23 cellular contexts compared by ENCODE assay signal in the genomic region with DNA sequence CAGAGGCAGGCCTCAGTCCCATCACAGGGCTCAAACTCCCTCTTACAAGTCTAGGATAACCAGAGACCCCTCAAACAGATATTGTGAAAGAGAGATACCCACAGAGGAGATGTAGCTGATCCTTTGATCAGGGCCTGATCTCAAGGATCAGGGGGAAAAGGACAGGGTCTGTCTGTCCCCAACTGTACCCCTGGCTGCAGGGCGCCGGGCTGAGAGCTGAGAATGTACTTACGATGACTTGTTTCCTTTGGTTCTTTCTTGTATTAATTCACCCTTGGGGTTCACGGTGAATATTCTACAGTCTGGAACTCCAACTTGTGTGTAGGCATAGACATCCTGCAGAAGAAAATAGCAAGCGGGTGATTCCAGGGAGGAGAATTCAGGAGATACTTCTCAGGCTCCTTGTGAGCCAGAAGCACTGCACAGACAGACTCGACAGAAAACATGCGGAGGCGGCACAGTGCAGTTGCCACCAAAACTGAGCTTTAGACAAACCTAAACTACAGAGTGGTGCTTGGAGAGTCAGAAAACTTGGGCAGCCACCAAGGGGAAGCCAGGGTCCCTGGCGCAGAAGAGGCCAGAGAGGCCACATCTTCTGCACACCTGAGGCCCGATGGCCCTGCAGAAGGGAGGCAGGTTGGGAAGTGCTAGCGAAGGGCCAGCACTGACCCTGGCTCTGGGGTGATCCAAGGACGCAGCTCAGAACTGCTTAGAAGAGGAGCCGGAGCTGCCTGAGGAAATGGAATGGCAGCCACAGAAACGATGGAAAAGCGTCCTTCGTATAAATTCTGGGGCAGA.
DNase-seq lines count a peak whose midpoint lies in the region; ATAC-seq and TF ChIP-seq lines count a peak whose summit lies in the region.
"Had no signal": no experiment of that assay in that cellular context is flagged by ENCODE, and none has a peak within 500 bp of the region (broad histone marks: within the 10 kb centered on the region; RNA-seq: fewer than 3 reads in every experiment).

No MANE protein-coding gene starts in this region.

- peaks cover 12% of the 10 kb centered on the region for H3K4me1 ChIP-seq in CD8-positive, alpha-beta T cell (ENCODE audit: insufficient read depth, low read length)
- H3K4me1 ChIP-seq: A549, foreskin keratinocyte, SJSA1 had no signal

- peaks cover 14% of the 10 kb centered on the region for H3K4me1 Mint-ChIP-seq in activated CD4-positive, alpha-beta memory T cell treated with anti-CD3 and anti-CD28 coated beads, Interleukin-2, amount 10 ng/mL, durations not matched to agents 7 days and 5 days
- peaks cover 8% of the 10 kb centered on the region for H3K4me1 Mint-ChIP-seq in activated CD4-positive, alpha-beta memory T cell treated with anti-CD3 and anti-CD28 coated beads for 36 hours (ENCODE audit: low read depth)
- H3K4me1 Mint-ChIP-seq in CD8-positive, alpha-beta T cell (ENCODE audit: low read depth) = peaks cover 24% of the 10 kb centered on the region
- peaks cover 21% of the 10 kb centered on the region for H3K4me1 Mint-ChIP-seq in endothelial cell (ENCODE audit: unreplicated experiment)

- no peak overlapping the region for H3K4me3 Mint-ChIP-seq in activated CD4-positive, alpha-beta memory T cell treated with anti-CD3 and anti-CD28 coated beads, Interleukin-2, amount 10 ng/mL, durations not matched to agents 7 days and 5 days
- H3K4me3 Mint-ChIP-seq in activated CD4-positive, alpha-beta memory T cell treated with anti-CD3 and anti-CD28 coated beads for 36 hours = no peak overlapping the region
- no peak overlapping the region for H3K4me3 Mint-ChIP-seq in CD8-positive, alpha-beta T cell
- H3K4me3 Mint-ChIP-seq in endothelial cell (ENCODE audit: unreplicated experiment) = peak overlapping the region; percentile 77
- H3K4me3 Mint-ChIP-seq: memory B cell had no signal

- H3K27me3 ChIP-seq in CD8-positive, alpha-beta T cell (ENCODE audit: insufficient read depth, low read length) = no peaks in the 10 kb centered on the region
- H3K27me3 ChIP-seq: foreskin keratinocyte, SJSA1 had no signal

- H3K9me3 ChIP-seq in CD8-positive, alpha-beta T cell (ENCODE audit: low read length) = no peaks in the 10 kb centered on the region
- H3K9me3 ChIP-seq: A549, prostate gland, SJSA1 had no signal

- CTCF ChIA-PET in activated CD4-positive, alpha-beta memory T cell treated with anti-CD3 and anti-CD28 coated beads, Interleukin-2, amount 10 ng/mL, durations not matched to agents 7 days and 5 days (lab: Charles Lee) = interaction anchor here (1.4 kb wide), 1 partner anchor 12 kb away, joined by 3 read pairs; no protein-coding TSS in a partner anchor
- CTCF ChIA-PET in activated CD4-positive, alpha-beta memory T cell treated with anti-CD3 and anti-CD28 coated beads for 36 hours (lab: Charles Lee) = interaction anchor here (1.3 to 1.4 kb wide), 2 partner anchors 64 to 231 kb away, joined by 3 read pairs; no protein-coding TSS in a partner anchor
- CTCF ChIA-PET in CD8-positive, alpha-beta T cell (lab: Charles Lee) = interaction anchor here (1.0 to 3.2 kb wide), 5 partner anchors 12 to 325 kb away, joined by 3 to 13 read pairs (median 5); no protein-coding TSS in a partner anchor

- no peak overlapping the region for H3K4me3 ChIP-seq in CD8-positive, alpha-beta T cell (ENCODE audit: low read depth, low read length)
- H3K4me3 ChIP-seq: A549, PC-9, prostate gland, SJSA1, skin epidermis had no signal

- H3K36me3 Mint-ChIP-seq in activated CD4-positive, alpha-beta memory T cell treated with anti-CD3 and anti-CD28 coated beads, Interleukin-2, amount 10 ng/mL, durations not matched to agents 7 days and 5 days (ENCODE audit: low read depth) = peaks cover 86% of the 10 kb centered on the region
- H3K36me3 Mint-ChIP-seq in activated CD4-positive, alpha-beta memory T cell treated with anti-CD3 and anti-CD28 coated beads for 36 hours = peaks cover 73% of the 10 kb centered on the region
- H3K36me3 Mint-ChIP-seq in CD8-positive, alpha-beta T cell = peaks cover 94% of the 10 kb centered on the region
- peaks cover 36% of the 10 kb centered on the region for H3K36me3 Mint-ChIP-seq in endothelial cell (ENCODE audit: low read depth, unreplicated experiment)

- POLR2A ChIA-PET in activated CD4-positive, alpha-beta memory T cell treated with anti-CD3 and anti-CD28 coated beads, Interleukin-2, amount 10 ng/mL, durations not matched to agents 7 days and 5 days (lab: Charles Lee) = interaction anchor here (1.5 kb wide), 1 partner anchor 12 kb away, joined by 4 read pairs; no protein-coding TSS in a partner anchor
- POLR2A ChIA-PET in activated CD4-positive, alpha-beta memory T cell treated with anti-CD3 and anti-CD28 coated beads for 36 hours (lab: Charles Lee) = no interaction called here
- POLR2A ChIA-PET in CD8-positive, alpha-beta T cell (lab: Charles Lee) = interaction anchor here (1.5 kb wide), 1 partner anchor 13 kb away, joined by 3 read pairs; no protein-coding TSS in a partner anchor

- H3K27me3 Mint-ChIP-seq in activated CD4-positive, alpha-beta memory T cell treated with anti-CD3 and anti-CD28 coated beads, Interleukin-2, amount 10 ng/mL, durations not matched to agents 7 days and 5 days = no peaks in the 10 kb centered on the region
- no peaks in the 10 kb centered on the region for H3K27me3 Mint-ChIP-seq in activated CD4-positive, alpha-beta memory T cell treated with anti-CD3 and anti-CD28 coated beads for 36 hours
- no peaks in the 10 kb centered on the region for H3K27me3 Mint-ChIP-seq in CD8-positive, alpha-beta T cell (ENCODE audit: low read depth)
- H3K27me3 Mint-ChIP-seq in endothelial cell (ENCODE audit: unreplicated experiment) = peaks cover 2% of the 10 kb centered on the region
- H3K27me3 Mint-ChIP-seq: memory B cell, naive B cell had no signal

- peaks cover 62% of the 10 kb centered on the region for H3K36me3 ChIP-seq in CD8-positive, alpha-beta T cell (ENCODE audit: insufficient read depth, low read length)

- no peak overlapping the region for H3K27ac ChIP-seq in CD8-positive, alpha-beta T cell (ENCODE audit: low read depth, low read length)
- H3K27ac ChIP-seq: A549, C4-2B, foreskin keratinocyte, PC-9, SJSA1, skin epidermis had no signal

- intact Hi-C loops in activated CD4-positive, alpha-beta memory T cell treated with anti-CD3 and anti-CD28 coated beads for 36 hours (cut with micrococcal nuclease) = no loop called here
- intact Hi-C loops in CD8-positive, alpha-beta T cell (cut with DNase I, micrococcal nuclease) = no loop called here
- intact Hi-C loops in posterior cingulate gyrus (cut with DNase I) = no loop called here

- DNase-seq in activated CD4-positive, alpha-beta memory T cell treated with anti-CD3 and anti-CD28 coated beads, Interleukin-2, amount 10 ng/mL, durations not matched to agents 7 days and 5 days = no peak
- no peak for DNase-seq in activated CD4-positive, alpha-beta memory T cell treated with anti-CD3 and anti-CD28 coated beads for 36 hours
- DNase-seq in CD8-positive, alpha-beta T cell = no peak
- DNase-seq in endothelial cell (ENCODE audit: low spot score) (no peak), posterior cingulate gyrus (peak in 7 of 10 donors; percentile 44 to 92 (median 55)), HuH-7.5 (ENCODE audit: low spot score) (no peak), LoVo (ENCODE audit: low spot score) (no peak)
- DNase-seq: cortex of kidney, DMS79, foreskin keratinocyte, naive B cell, NCI-H1417, NCI-H774, PC-9 had no signal

- no peak for TF ChIP-seq CTCF in CD8-positive, alpha-beta T cell (IDR thresholded peaks at IDR 0.05)
- no peak for TF ChIP-seq CTCF in endothelial cell (IDR thresholded peaks at IDR 0.05; ENCODE audit: unreplicated experiment)

- ATAC-seq in CD8-positive, alpha-beta T cell = no peak
- ATAC-seq in HG03342 (IDR thresholded peaks at IDR 0.05; ENCODE audit: unreplicated experiment) = no peak
- ATAC-seq: A549; activated CD4-positive, CD25-positive, alpha-beta regulatory T cell treated with anti-CD3 and anti-CD28 coated beads, Interleukin-2, amount 50 U/mL, for 24 hours; foreskin keratinocyte; HCT116 had no signal

- H3K9me3 Mint-ChIP-seq in activated CD4-positive, alpha-beta memory T cell treated with anti-CD3 and anti-CD28 coated beads, Interleukin-2, amount 10 ng/mL, durations not matched to agents 7 days and 5 days = no peaks in the 10 kb centered on the region
- H3K9me3 Mint-ChIP-seq in activated CD4-positive, alpha-beta memory T cell treated with anti-CD3 and anti-CD28 coated beads for 36 hours = no peaks in the 10 kb centered on the region
- H3K9me3 Mint-ChIP-seq in CD8-positive, alpha-beta T cell = no peaks in the 10 kb centered on the region
- no peaks in the 10 kb centered on the region for H3K9me3 Mint-ChIP-seq in endothelial cell (ENCODE audit: unreplicated experiment)
- H3K9me3 Mint-ChIP-seq: memory B cell, naive B cell had no signal

- peak overlapping the region; percentile 3 for H3K27ac Mint-ChIP-seq in activated CD4-positive, alpha-beta memory T cell treated with anti-CD3 and anti-CD28 coated beads, Interleukin-2, amount 10 ng/mL, durations not matched to agents 7 days and 5 days
- H3K27ac Mint-ChIP-seq in activated CD4-positive, alpha-beta memory T cell treated with anti-CD3 and anti-CD28 coated beads for 36 hours = no peak overlapping the region
- H3K27ac Mint-ChIP-seq in CD8-positive, alpha-beta T cell = peak overlapping the region; percentile 18
- no peak overlapping the region for H3K27ac Mint-ChIP-seq in endothelial cell (ENCODE audit: unreplicated experiment)
- H3K27ac Mint-ChIP-seq: memory B cell had no signal

Comparison
In these comparisons a context has a peak if more than half of its experiments do, and no peak if none do; other contexts are left out.
1. H3K27ac Mint-ChIP-seq: peak in activated CD4-positive, alpha-beta memory T cell treated with anti-CD3 and anti-CD28 coated beads, Interleukin-2, amount 10 ng/mL, durations not matched to agents 7 days and 5 days (single experiment) and CD8-positive, alpha-beta T cell (single experiment); none in activated CD4-positive, alpha-beta memory T cell treated with anti-CD3 and anti-CD28 coated beads for 36 hours (single experiment) and endothelial cell (single experiment).
2. DNase-seq: peak in posterior cingulate gyrus (7 of 10); none in activated CD4-positive, alpha-beta memory T cell treated with anti-CD3 and anti-CD28 coated beads, Interleukin-2, amount 10 ng/mL, durations not matched to agents 7 days and 5 days (single experiment), activated CD4-positive, alpha-beta memory T cell treated with anti-CD3 and anti-CD28 coated beads for 36 hours (single experiment), CD8-positive, alpha-beta T cell (0 of 7), endothelial cell (single experiment), HuH-7.5 (single experiment) and LoVo (single experiment).